ENCODE assay signal across 9 cellular contexts in the genomic region with DNA sequence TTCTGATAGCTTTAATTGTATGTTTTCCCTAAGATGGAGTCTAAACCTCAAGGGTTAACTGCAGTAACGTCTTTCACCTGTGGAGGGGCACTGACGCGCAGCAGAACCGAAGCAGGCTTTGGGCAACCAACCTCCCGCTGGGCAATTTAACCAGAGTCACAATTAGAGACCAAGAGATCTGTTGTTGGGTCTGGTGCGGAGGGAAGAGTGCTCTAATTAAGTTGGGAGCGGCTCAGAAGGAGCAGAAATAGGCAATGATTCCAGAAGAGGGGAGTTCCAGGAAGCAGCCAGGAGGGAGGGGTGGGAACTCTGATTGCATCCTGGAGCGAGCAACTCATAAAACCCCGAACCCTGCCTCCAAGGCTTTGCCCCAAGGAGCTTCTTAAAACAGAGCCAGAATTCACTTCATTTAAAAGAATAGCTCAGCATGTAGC.
A peak's percentile ranks its signal among the peaks of the same experiment; 100 is the strongest.
DNase-seq lines count a peak whose midpoint lies in the region; ATAC-seq and TF ChIP-seq lines count a peak whose summit lies in the region.
"Had no signal": no experiment of that assay in that cellular context is flagged by ENCODE, and none has a peak within 500 bp of the region (broad histone marks: within the 10 kb centered on the region; RNA-seq: fewer than 3 reads in every experiment).

No MANE protein-coding gene starts in this region.

- peak; percentile 91 for DNase-seq in COR-L47 (lab: John Stamatoyannopoulos, UW)
- DNase-seq in NCI-H1417 treated with DMSO at 0.1 percent for 48 hours (lab: John Stamatoyannopoulos, UW): peak; percentile 56
- DNase-seq in fibroblast of mammary gland (ENCODE audit: low read depth): no peak
- no peak for DNase-seq in globus pallidus (ENCODE audit: low spot score)
- DNase-seq in cerebellar cortex (ENCODE audit: low spot score): no peak
- DNase-seq in cerebellar nuclear complex (lab: John Stamatoyannopoulos, UW): no peak
- DNase-seq: activated naive CD8-positive, alpha-beta T cell treated with anti-CD3 and anti-CD28 coated beads, Interleukin-2, amount 10 ng/mL, durations not matched to agents 7 days and 5 days had no signal

- no peak overlapping the region for H3K4me3 ChIP-seq in fibroblast of mammary gland (ENCODE audit: control insufficient read depth, low read depth, low read length)

- ATAC-seq in GM19467 (IDR thresholded peaks at IDR 0.05; ENCODE audit: unreplicated experiment): peak; percentile 66
- no peak for ATAC-seq in GM21825 (IDR thresholded peaks at IDR 0.05; ENCODE audit: unreplicated experiment)

- peak; percentile 18 for TF ChIP-seq CTCF in fibroblast of mammary gland (conservative IDR thresholded peaks at IDR 0.05; ENCODE audit: control insufficient read depth, insufficient read depth, low read depth, low read length)

Comparison
In these comparisons a context has a peak if more than half of its experiments do, and no peak if none do; other contexts are left out.
1. DNase-seq: peak in COR-L47 (single experiment) and NCI-H1417 treated with DMSO at 0.1 percent for 48 hours (single experiment); none in fibroblast of mammary gland (single experiment), globus pallidus (single experiment), cerebellar cortex (single experiment) and cerebellar nuclear complex (0 of 2).